1 cellular context compared by ENCODE assay signal in genomic region chr4:173168396-173169177, GRCh38.
TF ChIP-seq lines count a peak whose summit lies in the region.

A gene with protein sequence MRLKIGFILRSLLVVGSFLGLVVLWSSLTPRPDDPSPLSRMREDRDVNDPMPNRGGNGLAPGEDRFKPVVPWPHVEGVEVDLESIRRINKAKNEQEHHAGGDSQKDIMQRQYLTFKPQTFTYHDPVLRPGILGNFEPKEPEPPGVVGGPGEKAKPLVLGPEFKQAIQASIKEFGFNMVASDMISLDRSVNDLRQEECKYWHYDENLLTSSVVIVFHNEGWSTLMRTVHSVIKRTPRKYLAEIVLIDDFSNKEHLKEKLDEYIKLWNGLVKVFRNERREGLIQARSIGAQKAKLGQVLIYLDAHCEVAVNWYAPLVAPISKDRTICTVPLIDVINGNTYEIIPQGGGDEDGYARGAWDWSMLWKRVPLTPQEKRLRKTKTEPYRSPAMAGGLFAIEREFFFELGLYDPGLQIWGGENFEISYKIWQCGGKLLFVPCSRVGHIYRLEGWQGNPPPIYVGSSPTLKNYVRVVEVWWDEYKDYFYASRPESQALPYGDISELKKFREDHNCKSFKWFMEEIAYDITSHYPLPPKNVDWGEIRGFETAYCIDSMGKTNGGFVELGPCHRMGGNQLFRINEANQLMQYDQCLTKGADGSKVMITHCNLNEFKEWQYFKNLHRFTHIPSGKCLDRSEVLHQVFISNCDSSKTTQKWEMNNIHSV (plus strand): TSS chr4:173168811. CDS start chr4:173168836, 25 bp downstream.

TF ChIP-seq in HEK293, 187 proteins besides CTCF, POLR2A, EP300 and RAD21 (continued from another document and continues in another):
- TF ChIP-seq REPIN1 (tag by site-specific recombination; IDR thresholded peaks at IDR 0.05; ENCODE audit: low read depth) (no peak), ZNF785 (tag by site-specific recombination; IDR thresholded peaks at IDR 0.05) (no peak), PRDM6 (tag by site-specific recombination; IDR thresholded peaks at IDR 0.05) (no peak), ZNF169 (tag by site-specific recombination; IDR thresholded peaks at IDR 0.05) (no peak), ZNF221 (tag by site-specific recombination; IDR thresholded peaks at IDR 0.05; ENCODE audit: borderline replicate concordance) (no peak), HIC1 (tag by site-specific recombination; IDR thresholded peaks at IDR 0.05) (peak; percentile 68; the same call in 1 of the 2 replicates), ZNF132 (tag by site-specific recombination; IDR thresholded peaks at IDR 0.05; ENCODE audit: borderline replicate concordance) (no peak), HOXD13 (CRISPR knock-in tag; IDR thresholded peaks at IDR 0.05; ENCODE audit: borderline replicate concordance) (no peak), ZNF239 (tag by site-specific recombination; IDR thresholded peaks at IDR 0.05) (no peak), ZSCAN16 (tag by site-specific recombination; IDR thresholded peaks at IDR 0.05) (no peak), ZNF704 (tag by site-specific recombination; IDR thresholded peaks at IDR 0.05) (no peak), MZF1 (tag by site-specific recombination; IDR thresholded peaks at IDR 0.05; ENCODE audit: borderline replicate concordance) (peak; percentile 70), ZSCAN23 (tag by site-specific recombination; IDR thresholded peaks at IDR 0.05) (no peak), GLI2 (tag by site-specific recombination; IDR thresholded peaks at IDR 0.05; ENCODE audit: borderline replicate concordance, low read depth) (no peak), ZNF692 (tag by site-specific recombination; IDR thresholded peaks at IDR 0.05) (0 out of 2 replicates have a peak, but pooled peaks have one; percentile 30), ZNF76 (tag by site-specific recombination; IDR thresholded peaks at IDR 0.05; ENCODE audit: borderline replicate concordance, low read depth) (no peak), KLF10 (tag by site-specific recombination; IDR thresholded peaks at IDR 0.05) (no peak), ZNF138 (tag by site-specific recombination; IDR thresholded peaks at IDR 0.05; ENCODE audit: borderline replicate concordance) (no peak), ZNF639 (tag by site-specific recombination; IDR thresholded peaks at IDR 0.05) (0 out of 2 replicates have a peak, but pooled peaks have one; percentile 49), ZNF2 (tag by site-specific recombination; IDR thresholded peaks at IDR 0.05) (peak; percentile 78; the same call in 1 of the 2 replicates), ZNF404 (tag by site-specific recombination; IDR thresholded peaks at IDR 0.05) (no peak), ZNF362 (tag by site-specific recombination; IDR thresholded peaks at IDR 0.05) (no peak), ZNF600 (tag by site-specific recombination; IDR thresholded peaks at IDR 0.05) (peak; percentile 96), ZSCAN18 (tag by site-specific recombination; IDR thresholded peaks at IDR 0.05) (0 out of 2 replicates have a peak, but pooled peaks have one; percentile 37), YY2 (tag by site-specific recombination; IDR thresholded peaks at IDR 0.05) (no peak), ZNF660 (tag by site-specific recombination; IDR thresholded peaks at IDR 0.05) (no peak), ZNF366 (tag by site-specific recombination; conservative IDR thresholded peaks at IDR 0.05) (peak; percentile 64), ZNF585B (tag by site-specific recombination; IDR thresholded peaks at IDR 0.05) (no peak), ZNF266 (tag by site-specific recombination; IDR thresholded peaks at IDR 0.05; ENCODE audit: low read depth) (no peak), ZNF311 (tag by site-specific recombination; IDR thresholded peaks at IDR 0.05; ENCODE audit: borderline replicate concordance) (no peak), ZNF610 (tag by site-specific recombination; IDR thresholded peaks at IDR 0.05; ENCODE audit: borderline replicate concordance) (peak; percentile 75; the same call in 1 of the 2 replicates), KLF17 (tag by site-specific recombination; IDR thresholded peaks at IDR 0.05) (no peak; the same call in 1 of the 2 replicates), ZNF837 (tag by site-specific recombination; IDR thresholded peaks at IDR 0.05) (no peak), ZNF416 (tag by site-specific recombination; IDR thresholded peaks at IDR 0.05) (no peak), ZNF529 (tag by site-specific recombination; IDR thresholded peaks at IDR 0.05; ENCODE audit: insufficient replicate concordance) (no peak), ZBTB48 (tag by site-specific recombination; IDR thresholded peaks at IDR 0.05) (peak; percentile 90), GFI1B (tag by site-specific recombination; IDR thresholded peaks at IDR 0.05) (no peak), ZNF148 (tag by site-specific recombination; IDR thresholded peaks at IDR 0.05; ENCODE audit: borderline replicate concordance) (no peak), ZNF548 (tag by site-specific recombination; IDR thresholded peaks at IDR 0.05) (no peak)
- TF ChIP-seq, protein P1, sequence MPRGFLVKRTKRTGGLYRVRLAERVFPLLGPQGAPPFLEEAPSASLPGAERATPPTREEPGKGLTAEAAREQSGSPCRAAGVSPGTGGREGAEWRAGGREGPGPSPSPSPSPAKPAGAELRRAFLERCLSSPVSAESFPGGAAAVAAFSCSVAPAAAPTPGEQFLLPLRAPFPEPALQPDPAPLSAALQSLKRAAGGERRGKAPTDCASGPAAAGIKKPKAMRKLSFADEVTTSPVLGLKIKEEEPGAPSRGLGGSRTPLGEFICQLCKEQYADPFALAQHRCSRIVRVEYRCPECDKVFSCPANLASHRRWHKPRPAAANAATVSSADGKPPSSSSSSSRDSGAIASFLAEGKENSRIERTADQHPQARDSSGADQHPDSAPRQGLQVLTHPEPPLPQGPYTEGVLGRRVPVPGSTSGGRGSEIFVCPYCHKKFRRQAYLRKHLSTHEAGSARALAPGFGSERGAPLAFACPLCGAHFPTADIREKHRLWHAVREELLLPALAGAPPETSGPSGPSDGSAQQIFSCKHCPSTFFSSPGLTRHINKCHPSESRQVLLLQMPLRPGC (tag by site-specific recombination; IDR thresholded peaks at IDR 0.05), result no peak
- TF ChIP-seq, protein P2, sequence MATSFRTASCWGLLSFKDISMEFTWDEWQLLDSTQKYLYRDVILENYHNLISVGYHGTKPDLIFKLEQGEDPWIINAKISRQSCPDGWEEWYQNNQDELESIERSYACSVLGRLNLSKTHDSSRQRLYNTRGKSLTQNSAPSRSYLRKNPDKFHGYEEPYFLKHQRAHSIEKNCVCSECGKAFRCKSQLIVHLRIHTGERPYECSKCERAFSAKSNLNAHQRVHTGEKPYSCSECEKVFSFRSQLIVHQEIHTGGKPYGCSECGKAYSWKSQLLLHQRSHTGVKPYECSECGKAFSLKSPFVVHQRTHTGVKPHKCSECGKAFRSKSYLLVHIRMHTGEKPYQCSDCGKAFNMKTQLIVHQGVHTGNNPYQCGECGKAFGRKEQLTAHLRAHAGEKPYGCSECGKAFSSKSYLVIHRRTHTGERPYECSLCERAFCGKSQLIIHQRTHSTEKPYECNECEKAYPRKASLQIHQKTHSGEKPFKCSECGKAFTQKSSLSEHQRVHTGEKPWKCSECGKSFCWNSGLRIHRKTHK (tag by site-specific recombination; IDR thresholded peaks at IDR 0.05), result no peak
